8 cellular contexts compared by ENCODE assay signal in genomic region chr9:125190371-125190801, GRCh38. TPM values are rescaled to one million over a fixed set of nuclear protein-coding genes. Genes with fewer than 3 reads are reported as not detected.
A peak's percentile ranks its signal among the peaks of the same experiment; 100 is the strongest.
DNase-seq lines count a peak whose midpoint lies in the region; ATAC-seq and TF ChIP-seq lines count a peak whose summit lies in the region.

No MANE protein-coding gene starts in this region.

- DNase-seq in BJ (ENCODE audit: low read depth) (no peak), HPDE6-E6E7 (ENCODE audit: extremely low spot score) (peak; percentile 15), NK-92 (lab: John Stamatoyannopoulos, UW; ENCODE audit: unreplicated experiment) (no peak)
- peak; percentile 14 for DNase-seq in stimulated activated CD4-positive, alpha-beta T cell treated with anti-CD3 and anti-CD28 coated beads, Interleukin-4, amount 100 ng/mL, for 24 hours

- H3K27me3 Mint-ChIP-seq in activated naive CD4-positive, alpha-beta T cell treated with anti-CD3 and anti-CD28 coated beads, Interleukin-2, amount 50 U/mL, for 24 hours: no peaks in the 10 kb centered on the region

- peak overlapping the region; percentile 97 for H3K27ac ChIP-seq in iPS-18a (ENCODE audit: low read length)

- H3K4me3 ChIP-seq in BJ (ENCODE audit: low read depth, low read length): peak overlapping the region; percentile 100
- peak overlapping the region; percentile 98 for H3K4me3 ChIP-seq in iPS-18a (ENCODE audit: low read length)

- CTCF ChIA-PET in BJ (lab: Yijun Ruan, JAX): interaction anchor here (0.8 kb wide), 1 partner anchor 9 kb away, joined by 3 read pairs; no protein-coding TSS in a partner anchor

- no peak for TF ChIP-seq CTCF in BJ (IDR thresholded peaks at IDR 0.05; ENCODE audit: insufficient read depth, low read depth, low read length)

- no peaks in the 10 kb centered on the region; the same call in 1 of the 2 replicates for H3K27me3 ChIP-seq in BJ (ENCODE audit: control insufficient read depth, insufficient read depth, low read length)
- no peaks in the 10 kb centered on the region for H3K27me3 ChIP-seq in iPS-18a (ENCODE audit: control insufficient read depth, insufficient read depth, low read length)

- H3K36me3 ChIP-seq in BJ (ENCODE audit: control insufficient read depth, insufficient read depth, low read length): no peaks in the 10 kb centered on the region
- no peaks in the 10 kb centered on the region for H3K36me3 ChIP-seq in iPS-18a (ENCODE audit: control insufficient read depth, low read depth, low read length)

- peaks cover 7% of the 10 kb centered on the region for H3K4me1 ChIP-seq in iPS-18a (ENCODE audit: control insufficient read depth, low read depth, low read length)

- H3K4me3 Mint-ChIP-seq in activated naive CD4-positive, alpha-beta T cell treated with anti-CD3 and anti-CD28 coated beads, Interleukin-2, amount 50 U/mL, for 24 hours: peak overlapping the region; percentile 98

- H3K9me3 Mint-ChIP-seq in activated naive CD4-positive, alpha-beta T cell treated with anti-CD3 and anti-CD28 coated beads, Interleukin-2, amount 50 U/mL, for 24 hours: no peaks in the 10 kb centered on the region

- peaks cover 66% of the 10 kb centered on the region for H3K4me1 Mint-ChIP-seq in activated naive CD4-positive, alpha-beta T cell treated with anti-CD3 and anti-CD28 coated beads, Interleukin-2, amount 50 U/mL, for 24 hours

- peak overlapping the region; percentile 97 for H3K9ac ChIP-seq in iPS-18a (ENCODE audit: low read length)

- peak overlapping the region; percentile 97 for H3K27ac Mint-ChIP-seq in activated naive CD4-positive, alpha-beta T cell treated with anti-CD3 and anti-CD28 coated beads, Interleukin-2, amount 50 U/mL, for 24 hours

- POLR2A ChIA-PET in BJ (lab: Charles Lee): interaction anchor here (0.6 kb wide), 1 partner anchor 10 kb away, joined by 4 read pairs; the partner anchor contains the start of gene RABEPK

- no peaks in the 10 kb centered on the region for H3K9me3 ChIP-seq in iPS-18a (ENCODE audit: control insufficient read depth, low read depth, low read length)

- ATAC-seq in GM18498 (IDR thresholded peaks at IDR 0.05; ENCODE audit: unreplicated experiment) (no peak), GM18858 (IDR thresholded peaks at IDR 0.05; ENCODE audit: unreplicated experiment) (no peak)

- H3K36me3 Mint-ChIP-seq in activated naive CD4-positive, alpha-beta T cell treated with anti-CD3 and anti-CD28 coated beads, Interleukin-2, amount 50 U/mL, for 24 hours: no peaks in the 10 kb centered on the region

RNA-seq across cellular contexts. Expression of gene PPP6C, which starts 0.8 kb away (rescaled TPM):
- 7.7 and 19.5 TPM in 2 replicates for polyA plus RNA-seq in BJ (2011; rRNA removed)
- polyA minus RNA-seq in BJ (2011; rRNA and poly(A)+ RNA removed): 9.6 and 12.2 TPM in 2 replicates

RNA-seq across cellular contexts. Expression of gene RABEPK, which starts 10.0 kb away (rescaled TPM):
- polyA plus RNA-seq in BJ (2011; rRNA removed): 43.6 and 53.6 TPM in 2 replicates
- polyA minus RNA-seq in BJ (2011; rRNA and poly(A)+ RNA removed): 13.1 and 21.8 TPM in 2 replicates

RNA-seq across cellular contexts. Expression of gene SCAI, which starts 47.1 kb away (rescaled TPM):
- polyA plus RNA-seq in BJ (2011; rRNA removed): 2.0 and 4.4 TPM in 2 replicates
- 4.0 and 7.2 TPM in 2 replicates for polyA minus RNA-seq in BJ (2011; rRNA and poly(A)+ RNA removed)

RNA-seq across cellular contexts. Expression of gene HSPA5, which starts 50.8 kb away (rescaled TPM):
- 215 and 305 TPM in 2 replicates for polyA plus RNA-seq in BJ (2011; rRNA removed)
- polyA minus RNA-seq in BJ (2011; rRNA and poly(A)+ RNA removed): 140 and 185 TPM in 2 replicates

Comparison
In these comparisons a context has a peak if more than half of its experiments do, and no peak if none do; other contexts are left out.
1. DNase-seq: peak in HPDE6-E6E7 (single experiment) and stimulated activated CD4-positive, alpha-beta T cell treated with anti-CD3 and anti-CD28 coated beads, Interleukin-4, amount 100 ng/mL, for 24 hours (single experiment); none in BJ (single experiment) and NK-92 (single experiment).